ENCODE assay signal across 7 cellular contexts in the genomic region with DNA sequence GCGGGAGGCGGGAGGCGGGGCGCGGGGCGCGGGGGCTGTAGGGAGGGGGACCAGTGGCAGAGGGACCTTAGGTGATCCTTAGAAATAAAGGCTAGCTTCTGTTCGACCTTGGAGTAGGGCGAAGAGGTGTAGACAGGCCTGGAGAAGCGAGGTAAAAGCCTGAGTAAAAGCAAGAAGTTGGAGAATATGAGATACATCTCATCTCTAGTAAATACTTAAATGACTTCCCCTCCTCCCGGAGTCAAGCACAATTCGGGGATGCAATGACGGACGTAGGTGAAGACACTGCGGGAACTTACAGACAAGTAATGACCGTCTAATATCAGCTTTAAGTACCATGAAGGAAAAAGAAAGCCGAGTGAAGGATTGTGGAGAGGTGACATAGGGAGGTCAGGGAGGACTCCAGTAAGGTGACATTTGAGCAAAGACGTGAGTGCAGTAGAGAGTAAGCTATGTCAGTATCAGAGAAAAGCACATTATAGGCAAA. TPM values are rescaled to one million over a fixed set of nuclear protein-coding genes. Genes with fewer than 3 reads are reported as not detected.
DNase-seq lines count a peak whose midpoint lies in the region; ATAC-seq and TF ChIP-seq lines count a peak whose summit lies in the region.

No MANE protein-coding gene starts in this region.

- peak overlapping the region; percentile 77 for H3K4me3 ChIP-seq in GM12864 (ENCODE audit: low read depth, low read length)
- H3K4me3 ChIP-seq in mucosa of rectum (ENCODE audit: low read length in 2 of 2), result peak overlapping the region; percentile 69 to 92

- peak overlapping the region; percentile 57 to 81 for H3K9ac ChIP-seq in mucosa of rectum (ENCODE audit: low read depth in 1 of 2, low read length in 2 of 2)

- H3K27me3 Mint-ChIP-seq in brain, result peaks cover 13% of the 10 kb centered on the region

- H3K4me1 ChIP-seq in mucosa of rectum (ENCODE audit: control insufficient read depth in 2 of 2, insufficient read depth in 2 of 2, low read length in 2 of 2), result peaks cover 12 to 20% of the 10 kb centered on the region in 2 donors

- DNase-seq in GM12864 (ENCODE audit: low read depth), result no peak
- DNase-seq in Kasumi-1 (lab: John Stamatoyannopoulos, UW), result peak; percentile 48 to 71
- DNase-seq in GM03348 (ENCODE audit: low spot score), result no peak
- no peak for DNase-seq in kidney glomerular epithelial cell (lab: John Stamatoyannopoulos, UW)

- peaks cover 54% of the 10 kb centered on the region for H3K4me1 Mint-ChIP-seq in brain

- H3K27me3 ChIP-seq in mucosa of rectum (ENCODE audit: control insufficient read depth in 2 of 2, insufficient read depth in 2 of 2, low read length in 2 of 2), result no peaks in the 10 kb centered on the region

- no peaks in the 10 kb centered on the region for H3K9me3 ChIP-seq in mucosa of rectum (ENCODE audit: control insufficient read depth in 2 of 2, low read length in 2 of 2)

- H3K4me3 Mint-ChIP-seq in brain, result peak overlapping the region; percentile 97 to 100 (median 99)

- H3K27ac Mint-ChIP-seq in brain, result peak overlapping the region; percentile 98 to 100 (median 99)

- no peaks in the 10 kb centered on the region for H3K9me3 Mint-ChIP-seq in brain

- no peaks in the 10 kb centered on the region for H3K36me3 ChIP-seq in mucosa of rectum (ENCODE audit: control insufficient read depth in 2 of 2, insufficient read depth in 2 of 2, low read length in 2 of 2)

- TF ChIP-seq CTCF in GM12864 (IDR thresholded peaks at IDR 0.05; ENCODE audit: low read depth, low read length, missing control alignments) (no peak), brain (conservative IDR thresholded peaks at IDR 0.05) (no peak)

- peak overlapping the region in 1 of 2 donors; percentile 91 for H3K27ac ChIP-seq in mucosa of rectum (ENCODE audit: low read depth in 2 of 2, low read length in 2 of 2)

- peak; percentile 2 for ATAC-seq in GM21423 (IDR thresholded peaks at IDR 0.05; ENCODE audit: unreplicated experiment)

- no peaks in the 10 kb centered on the region for H3K36me3 Mint-ChIP-seq in brain

RNA-seq across cellular contexts. Expression of a gene that starts 0.5 kb away (rescaled TPM):
- 12.3 TPM for polyA plus RNA-seq in brain (ENCODE audit: insufficient read depth, low read depth, low replicate concordance)

Comparison
In these comparisons a context has a peak if more than half of its experiments do, and no peak if none do; other contexts are left out.
1. DNase-seq: peak in Kasumi-1 (2 of 2); none in GM12864 (single experiment), GM03348 (single experiment) and kidney glomerular epithelial cell (single experiment).